Comparison of ENCODE assay signal across 9 cellular contexts in genomic region chr13:38417727-38418126, GRCh38.
DNase-seq lines count a peak whose midpoint lies in the region; ATAC-seq, FAIRE-seq and TF ChIP-seq lines count a peak whose summit lies in the region.
"Had no signal": no experiment of that assay in that cellular context is flagged by ENCODE, and none has a peak within 500 bp of the region (broad histone marks: within the 10 kb centered on the region; RNA-seq: fewer than 3 reads in every experiment).

No MANE protein-coding gene starts in this region.

- DNase-seq in BE2C (peak; percentile 8), HuH-7 (ENCODE audit: low spot score) (peak; percentile 7), GM12878 (ENCODE audit: low read depth, low spot score) (no peak), glomerular visceral epithelial cell (ENCODE audit: extremely low spot score) (no peak), NCI-H2029 treated with DMSO at 0.1 percent for 48 hours (lab: John Stamatoyannopoulos, UW) (no peak)
- DNase-seq in stimulated activated naive CD8-positive, alpha-beta T cell treated with anti-CD3 and anti-CD28 coated beads, Interleukin-15, amount 100 ng/mL, for 72 hours = no peak
- DNase-seq in activated CD4-positive, CD25-positive, alpha-beta regulatory T cell treated with anti-CD3 and anti-CD28 coated beads, Interleukin-2, amount 50 U/mL, for 72 hours = no peak

- no peak overlapping the region for H2AFZ ChIP-seq in GM12878 (ENCODE audit: control insufficient read depth, low read depth, low read length)

- no peaks in the 10 kb centered on the region for H3K79me2 ChIP-seq in GM12878 (ENCODE audit: control insufficient read depth, insufficient read depth, low read length)

- TF ChIP-seq POLR2A in GM12878 (IDR thresholded peaks at IDR 0.05; ENCODE audit: low read depth, low read length) = no peak

- ATAC-seq in GM18909 (IDR thresholded peaks at IDR 0.05; ENCODE audit: poor library complexity, unreplicated experiment) = peak; percentile 51
- ATAC-seq in GM12878 = peak; percentile 75
- ATAC-seq in stimulated activated naive CD8-positive, alpha-beta T cell treated with anti-CD3 and anti-CD28 coated beads, Interleukin-15, amount 100 ng/mL, for 72 hours = peak; percentile 81

- H3K4me1 ChIP-seq in BE2C (no peaks in the 10 kb centered on the region), GM12878 (ENCODE audit: control insufficient read depth, insufficient read depth, low read length) (peaks cover 5% of the 10 kb centered on the region; the same call in 1 of the 2 replicates)

- H3K4me3 ChIP-seq in BE2C (ENCODE audit: low read depth, low read length) = no peak overlapping the region
- H3K4me3 ChIP-seq in GM12878 = no peak overlapping the region

- BruUV-seq in GM12878 (replicated peaks; lab: Mats Ljungman, UMichigan) = no TSS peak

- H3K27ac Mint-ChIP-seq in stimulated activated naive CD8-positive, alpha-beta T cell treated with anti-CD3 and anti-CD28 coated beads, Interleukin-15, amount 100 ng/mL, for 72 hours = no peak overlapping the region
- H3K27ac Mint-ChIP-seq: stimulated activated naive CD8-positive, alpha-beta T cell treated with anti-CD3 and anti-CD28 coated beads, Interleukin-15, Interleukin-2, amounts not matched to agents 100 ng/mL and 50 ng/mL, for 24 hours had no signal

- SMC1A ChIA-PET in GM12878 (lab: Charles Lee; ENCODE audit: uncharacterized antibody, unreplicated experiment) = no interaction called here

- intact Hi-C loops in GM12878 (cut with micrococcal nuclease; ENCODE audit: unreplicated experiment) = loop anchor here (5.0 kb wide), 1 partner anchor 70 kb away; the partner anchor contains the start of gene UFM1

- H3K27ac ChIP-seq in GM12878 (ENCODE audit: control insufficient read depth, insufficient read depth) = no peak overlapping the region

- H3K36me3 ChIP-seq in BE2C (no peaks in the 10 kb centered on the region), GM12878 (ENCODE audit: control insufficient read depth in 2 of 2, insufficient read depth in 2 of 2, low read length in 1 of 2) (no peaks in the 10 kb centered on the region)

- in situ Hi-C loops in GM12878 (cut with MboI) = no loop called here

- H3K9ac ChIP-seq in GM12878 (ENCODE audit: control insufficient read depth, insufficient read depth, low read length) = no peak overlapping the region

- peaks cover 14% of the 10 kb centered on the region for H3K4me1 Mint-ChIP-seq in stimulated activated naive CD8-positive, alpha-beta T cell treated with anti-CD3 and anti-CD28 coated beads, Interleukin-15, amount 100 ng/mL, for 72 hours

- no peak overlapping the region for H3K4me3 Mint-ChIP-seq in stimulated activated naive CD8-positive, alpha-beta T cell treated with anti-CD3 and anti-CD28 coated beads, Interleukin-15, amount 100 ng/mL, for 72 hours
- H3K4me3 Mint-ChIP-seq: stimulated activated naive CD8-positive, alpha-beta T cell treated with anti-CD3 and anti-CD28 coated beads, Interleukin-15, Interleukin-2, amounts not matched to agents 100 ng/mL and 50 ng/mL, for 24 hours had no signal

- TF ChIP-seq CTCF in BE2C (IDR thresholded peaks at IDR 0.05; ENCODE audit: low read depth, low read length) (peak; percentile 50), GM12878 (IDR thresholded peaks at IDR 0.05 in 2 of 3, conservative IDR thresholded peaks at IDR 0.05 in 1 of 3; ENCODE audit: control insufficient read depth in 2 of 3, extremely low read depth in 1 of 3, insufficient read depth in 1 of 3, low read depth in 3 of 3, low read length in 3 of 3) (peak; percentile 35 to 43 (median 43); a peak in 4 of 6 replicates)

- TF ChIP-seq RAD21 in GM12878 (IDR thresholded peaks at IDR 0.05; ENCODE audit: insufficient read depth, low read depth, low read length) = peak; percentile 67

- TF ChIP-seq EP300 in GM12878 (IDR thresholded peaks at IDR 0.05; ENCODE audit: borderline replicate concordance in 1 of 2, control insufficient read depth in 1 of 2, low read depth in 2 of 2, low read length in 2 of 2) = no peak

- H3K27me3 ChIP-seq in BE2C (no peaks in the 10 kb centered on the region), GM12878 (replicated peaks in 1 of 2; ENCODE audit: control insufficient read depth in 2 of 2, insufficient read depth in 2 of 2, low read length in 1 of 2) (no peaks in the 10 kb centered on the region)

- 63% methylated on average over 2 of the region's 2 CpGs for WGBS in GM12878 (ENCODE audit: insufficient coverage, insufficient replicate concordance, low lambda C conversion rate, missing lambda C conversion rate)

- no peaks in the 10 kb centered on the region for H4K20me1 ChIP-seq in GM12878 (ENCODE audit: control insufficient read depth, insufficient read depth)

- POLR2A ChIA-PET in GM12878 (lab: Charles Lee) = no interaction called here

- H3K9me3 ChIP-seq in BE2C (no peaks in the 10 kb centered on the region), GM12878 (replicated peaks; ENCODE audit: control insufficient read depth, insufficient read depth, low read length) (peaks cover 4% of the 10 kb centered on the region; the same call in 2 of the 3 replicates)

- no peak overlapping the region for H3K4me2 ChIP-seq in GM12878 (ENCODE audit: control insufficient read depth, insufficient read depth)

- CTCF ChIA-PET in GM12878 (lab: Yijun Ruan, JAX) = no interaction called here

- no peaks in the 10 kb centered on the region for H3K27me3 Mint-ChIP-seq in stimulated activated naive CD8-positive, alpha-beta T cell treated with anti-CD3 and anti-CD28 coated beads, Interleukin-15, amount 100 ng/mL, for 72 hours
- H3K27me3 Mint-ChIP-seq: stimulated activated naive CD8-positive, alpha-beta T cell treated with anti-CD3 and anti-CD28 coated beads, Interleukin-15, Interleukin-2, amounts not matched to agents 100 ng/mL and 50 ng/mL, for 24 hours had no signal

- peak; percentile 66 for FAIRE-seq in GM12878 (lab: Jason Lieb, UNC)

- RAD21 ChIA-PET in GM12878 (lab: Charles Lee; ENCODE audit: unreplicated experiment) = no interaction called here

- no peaks in the 10 kb centered on the region for H3K9me3 Mint-ChIP-seq in stimulated activated naive CD8-positive, alpha-beta T cell treated with anti-CD3 and anti-CD28 coated beads, Interleukin-15, amount 100 ng/mL, for 72 hours

TF ChIP-seq in GM12878, 131 proteins besides CTCF, POLR2A, EP300 and RAD21:
- TF ChIP-seq SMC3 (IDR thresholded peaks at IDR 0.05; ENCODE audit: borderline replicate concordance, low read length) (peak; percentile 30; the same call in 1 of the 2 replicates), E4F1 (IDR thresholded peaks at IDR 0.05; ENCODE audit: borderline replicate concordance, partially characterized antibody) (no peak), POU2F2 (IDR thresholded peaks at IDR 0.05; ENCODE audit: borderline replicate concordance, low read depth, low read length) (peak; percentile 66; the same call in 1 of the 3 replicates)
TF ChIP-seq in GM12878: peak in this region for 2.

Comparison
In these comparisons a context has a peak if more than half of its experiments do, and no peak if none do; other contexts are left out.
1. DNase-seq: peak in BE2C (single experiment) and HuH-7 (single experiment); none in GM12878 (single experiment), stimulated activated naive CD8-positive, alpha-beta T cell treated with anti-CD3 and anti-CD28 coated beads, Interleukin-15, amount 100 ng/mL, for 72 hours (0 of 2), glomerular visceral epithelial cell (single experiment), activated CD4-positive, CD25-positive, alpha-beta regulatory T cell treated with anti-CD3 and anti-CD28 coated beads, Interleukin-2, amount 50 U/mL, for 72 hours (single experiment) and NCI-H2029 treated with DMSO at 0.1 percent for 48 hours (single experiment).
2. Peak in every context shown above with its lines, with median percentiles within 50 percentile points of each other: ATAC-seq.